ENCODE assay signal across 23 cellular contexts in the genomic region with DNA sequence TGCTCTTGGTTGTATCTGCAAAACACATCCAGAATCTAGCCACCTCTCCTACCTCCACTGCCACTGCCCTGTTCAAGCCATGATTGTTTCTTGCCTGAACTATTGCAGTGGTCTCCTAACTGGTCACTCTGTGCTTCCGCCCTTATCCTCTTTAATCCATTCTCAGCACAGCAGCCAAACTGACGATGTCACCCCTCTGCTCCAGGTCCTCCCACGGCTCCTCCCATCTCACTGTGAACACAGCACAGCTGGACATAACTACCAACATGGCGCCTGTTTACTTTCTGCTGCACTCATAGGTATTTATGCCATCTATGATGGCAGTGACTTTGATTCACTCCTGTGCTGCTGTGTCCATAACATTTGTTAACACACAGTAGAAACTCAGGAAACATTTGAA.
DNase-seq lines count a peak whose midpoint lies in the region; ATAC-seq and TF ChIP-seq lines count a peak whose summit lies in the region.
"Had no signal": no experiment of that assay in that cellular context is flagged by ENCODE, and none has a peak within 500 bp of the region (broad histone marks: within the 10 kb centered on the region; RNA-seq: fewer than 3 reads in every experiment).

No MANE protein-coding gene starts in this region.

- ATAC-seq in GM23338 (peak; percentile 58), HG03442 (IDR thresholded peaks at IDR 0.05; ENCODE audit: unreplicated experiment) (no peak)
- ATAC-seq: activated naive CD8-positive, alpha-beta T cell treated with anti-CD3 and anti-CD28 coated beads, Interleukin-2, amount 50 U/mL, for 24 hours; left lobe of liver; PC-3; stimulated activated memory B cell treated with anti-CD40 and anti-IgM and Interleukin-4, amounts not matched to agents 10 μg/mL and 1 μg/mL and 100 μg/mL, for 72 hours had no signal

- H3K36me3 Mint-ChIP-seq in GM23338 (ENCODE audit: low read depth) = no peaks in the 10 kb centered on the region
- H3K36me3 Mint-ChIP-seq: brain, mesothelial cell of epicardium had no signal

- DNase-seq in GM23338 (ENCODE audit: low spot score) (no peak), NCI-H1092 treated with DMSO at 0.1 percent for 48 hours (lab: John Stamatoyannopoulos, UW) (peak; percentile 26), NCI-H774 (lab: John Stamatoyannopoulos, UW) (peak; percentile 67), left kidney (ENCODE audit: low read depth, low spot score) (peak; percentile 46), NCI-H2196 treated with DMSO at 0.1 percent for 48 hours (lab: John Stamatoyannopoulos, UW; ENCODE audit: unreplicated experiment) (no peak), GM10248 (ENCODE audit: extremely low spot score) (no peak)
- DNase-seq: activated CD8-positive, alpha-beta memory T cell treated with anti-CD3 and anti-CD28 coated beads, Interleukin-2, amount 50 U/mL, for 48 hours; activated effector memory CD4-positive, alpha-beta T cell treated with Interleukin-2 at 50 U/mL for 16 hours; activated naive CD8-positive, alpha-beta T cell treated with anti-CD3 and anti-CD28 coated beads, Interleukin-2, amount 50 U/mL, for 24 hours; CD8-positive, alpha-beta memory T cell; EL; NCI-H1436 treated with DMSO at 0.1 percent for 48 hours; NCI-H526; PC-3; posterior cingulate gyrus; stimulated activated CD4-positive, alpha-beta T cell treated with anti-CD3 and anti-CD28 coated beads, Interleukin-1b, Interleukin-23, amount 100 ng/mL, for 48 hours; T-helper 1 cell had no signal

- no peaks in the 10 kb centered on the region; the same call in 1 of the 2 replicates for H3K36me3 ChIP-seq in GM23338 (ENCODE audit: insufficient read depth)

- POLR2A ChIA-PET in GM10248 (lab: Yijun Ruan, JAX) = no interaction called here

- H3K9me2 ChIP-seq in GM23338 (ENCODE audit: insufficient read depth) = peaks cover 7% of the 10 kb centered on the region; the same call in 1 of the 2 replicates

- H3K4me3 Mint-ChIP-seq in GM23338 = no peak overlapping the region
- H3K4me3 Mint-ChIP-seq: activated naive CD8-positive, alpha-beta T cell treated with anti-CD3 and anti-CD28 coated beads, Interleukin-2, amount 50 U/mL, for 24 hours; brain; CD8-positive, alpha-beta memory T cell; mesothelial cell of epicardium; nephron; stimulated activated memory B cell treated with anti-CD40 and anti-IgM and Interleukin-4, amounts not matched to agents 10 μg/mL and 1 μg/mL and 100 μg/mL, for 72 hours had no signal

- no peaks in the 10 kb centered on the region for H3K27me3 Mint-ChIP-seq in GM23338 (ENCODE audit: insufficient read depth, low read depth, poor library complexity)
- H3K27me3 Mint-ChIP-seq: activated naive CD8-positive, alpha-beta T cell treated with anti-CD3 and anti-CD28 coated beads, Interleukin-2, amount 50 U/mL, for 24 hours; brain; stimulated activated memory B cell treated with anti-CD40 and anti-IgM and Interleukin-4, amounts not matched to agents 10 μg/mL and 1 μg/mL and 100 μg/mL, for 72 hours had no signal

- no peak overlapping the region for H2AFZ ChIP-seq in GM23338

- no peak overlapping the region for H3K27ac ChIP-seq in GM23338 (ENCODE audit: low read depth)

- no peaks in the 10 kb centered on the region for H3K79me2 ChIP-seq in GM23338 (replicated peaks; ENCODE audit: insufficient read depth)

- H3K4me1 ChIP-seq in GM23338 (ENCODE audit: insufficient read depth) = peaks cover 7% of the 10 kb centered on the region; the same call in 1 of the 2 replicates

- H3K4me1 Mint-ChIP-seq in GM23338 = peaks cover 9% of the 10 kb centered on the region
- H3K4me1 Mint-ChIP-seq: activated naive CD8-positive, alpha-beta T cell treated with anti-CD3 and anti-CD28 coated beads, Interleukin-2, amount 50 U/mL, for 24 hours; CD8-positive, alpha-beta memory T cell; stimulated activated memory B cell treated with anti-CD40 and anti-IgM and Interleukin-4, amounts not matched to agents 10 μg/mL and 1 μg/mL and 100 μg/mL, for 72 hours had no signal

- H3K9me3 Mint-ChIP-seq in GM23338 = peaks cover 4% of the 10 kb centered on the region; the same call in 2 of the 3 replicates
- H3K9me3 Mint-ChIP-seq: activated naive CD8-positive, alpha-beta T cell treated with anti-CD3 and anti-CD28 coated beads, Interleukin-2, amount 50 U/mL, for 24 hours; brain; CD8-positive, alpha-beta memory T cell; mesothelial cell of epicardium; nephron; stimulated activated memory B cell treated with anti-CD40 and anti-IgM and Interleukin-4, amounts not matched to agents 10 μg/mL and 1 μg/mL and 100 μg/mL, for 72 hours had no signal

- H3K4me2 ChIP-seq in GM23338 = no peak overlapping the region

- H3K4me3 ChIP-seq in GM23338 = no peak overlapping the region

- H4K20me1 ChIP-seq in GM23338 (replicated peaks; ENCODE audit: insufficient read depth) = no peaks in the 10 kb centered on the region

- no peak for TF ChIP-seq CTCF in GM23338 (conservative IDR thresholded peaks at IDR 0.05; ENCODE audit: low read depth in 2 of 2)
- no peak for TF ChIP-seq CTCF in GM10248 (IDR thresholded peaks at IDR 0.05; ENCODE audit: control extremely low read depth, extremely low read depth, low read depth, missing control alignments)

- no peak overlapping the region for H3K27ac Mint-ChIP-seq in GM23338
- H3K27ac Mint-ChIP-seq: activated naive CD8-positive, alpha-beta T cell treated with anti-CD3 and anti-CD28 coated beads, Interleukin-2, amount 50 U/mL, for 24 hours; brain; CD8-positive, alpha-beta memory T cell; mesothelial cell of epicardium; stimulated activated memory B cell treated with anti-CD40 and anti-IgM and Interleukin-4, amounts not matched to agents 10 μg/mL and 1 μg/mL and 100 μg/mL, for 72 hours had no signal

- H3F3A ChIP-seq in GM23338 (replicated peaks; ENCODE audit: low read depth) = peaks cover 6% of the 10 kb centered on the region; the same call in 1 of the 2 replicates

- H3K27me3 ChIP-seq in GM23338 (ENCODE audit: insufficient read depth) = no peaks in the 10 kb centered on the region

- CTCF ChIA-PET in GM10248 (lab: Yijun Ruan, JAX) = no interaction called here

TF ChIP-seq in GM23338, 12 proteins besides CTCF, POLR2A, EP300 and RAD21:
- no peak for TF ChIP-seq REST (IDR thresholded peaks at IDR 0.05; ENCODE audit: unreplicated experiment)

Comparison
In these comparisons a context has a peak if more than half of its experiments do, and no peak if none do; other contexts are left out.
1. DNase-seq: peak in NCI-H1092 treated with DMSO at 0.1 percent for 48 hours (single experiment), NCI-H774 (single experiment) and left kidney (single experiment); none in GM23338 (single experiment), NCI-H2196 treated with DMSO at 0.1 percent for 48 hours (single experiment) and GM10248 (single experiment).